Comparison of ENCODE assay signal across 9 cellular contexts in the genomic region with DNA sequence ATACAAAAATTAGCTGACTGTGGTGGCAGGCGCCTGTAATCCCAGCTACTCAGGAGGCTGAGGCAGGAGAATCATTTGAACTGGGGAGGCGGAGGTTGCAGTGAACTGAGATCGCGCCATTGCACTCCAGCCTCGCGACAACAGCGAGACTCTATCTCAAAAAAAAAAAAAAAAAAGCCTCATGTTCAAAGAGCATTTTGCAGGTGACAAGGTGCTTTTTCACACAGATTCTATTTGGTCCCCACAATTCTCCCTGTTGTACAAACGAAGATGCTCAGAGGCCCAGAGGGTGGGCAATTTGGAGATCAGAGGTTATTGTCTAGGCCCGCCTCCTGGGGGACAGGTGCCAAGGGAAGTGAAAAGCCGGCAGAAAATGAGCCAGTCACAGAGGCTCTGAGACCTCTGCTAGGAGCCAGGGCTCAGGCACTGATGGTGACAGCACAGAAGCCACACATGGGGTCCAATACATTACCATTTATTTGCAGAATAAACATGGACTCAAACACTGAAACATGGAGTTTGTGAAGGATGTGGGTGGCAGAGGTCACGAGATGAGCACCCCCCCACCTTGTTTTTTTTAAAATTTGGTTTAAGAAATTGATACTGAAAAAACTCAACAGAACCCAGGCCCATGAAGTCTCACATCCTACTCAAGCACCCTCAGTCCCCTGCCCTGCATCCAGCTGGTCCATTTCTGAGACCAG. TPM values are rescaled to one million over a fixed set of nuclear protein-coding genes. Genes with fewer than 3 reads are reported as not detected.
DNase-seq lines count a peak whose midpoint lies in the region; ATAC-seq and TF ChIP-seq lines count a peak whose summit lies in the region.
"Had no signal": no experiment of that assay in that cellular context is flagged by ENCODE, and none has a peak within 500 bp of the region (broad histone marks: within the 10 kb centered on the region; RNA-seq: fewer than 3 reads in every experiment).

No MANE protein-coding gene starts in this region.

- no peaks in the 10 kb centered on the region for H3K9me2 ChIP-seq in GM23248 (ENCODE audit: insufficient read depth)

- no peaks in the 10 kb centered on the region for H4K20me1 ChIP-seq in GM23248 (ENCODE audit: insufficient read depth)

- H3K27ac Mint-ChIP-seq in CD4-positive, alpha-beta T cell = peak overlapping the region; percentile 91
- H3K27ac Mint-ChIP-seq in activated naive CD4-positive, alpha-beta T cell treated with anti-CD3 and anti-CD28 coated beads, Interleukin-2, amount 10 ng/mL, durations not matched to agents 7 days and 5 days = peak overlapping the region; percentile 93
- H3K27ac Mint-ChIP-seq in naive B cell = no peak overlapping the region

- ATAC-seq in CD4-positive, alpha-beta T cell (ENCODE audit: poor library complexity) = peak; percentile 22
- ATAC-seq in naive B cell (ENCODE audit: low read depth in 2 of 2) = no peak
- ATAC-seq in GM21367 (IDR thresholded peaks at IDR 0.05; ENCODE audit: unreplicated experiment) = no peak

- TF ChIP-seq CTCF in CD4-positive, alpha-beta T cell (IDR thresholded peaks at IDR 0.05) = no peak

- no peak overlapping the region for H3K4me2 ChIP-seq in GM23248 (ENCODE audit: unreplicated experiment)

- H3F3A ChIP-seq in GM23248 (ENCODE audit: insufficient read depth) = no peaks in the 10 kb centered on the region

- H3K27me3 ChIP-seq in CD4-positive, alpha-beta T cell (ENCODE audit: control insufficient read depth, insufficient read depth, low read length) = no peaks in the 10 kb centered on the region
- H3K27me3 ChIP-seq in GM23248 (replicated peaks; ENCODE audit: insufficient read depth) = peaks cover 11% of the 10 kb centered on the region
- H3K27me3 ChIP-seq: pancreas had no signal

- 85 to 87% methylated on average over 11 of the region's 11 CpGs for WGBS in GM23248 (ENCODE audit: low coverage in 1 of 2, low lambda C conversion rate in 2 of 2, missing lambda C conversion rate in 2 of 2), 2 experiments

- CTCF ChIA-PET in CD4-positive, alpha-beta T cell (lab: Charles Lee) = interaction anchor here (1.1 kb wide), 1 partner anchor 11 kb away, joined by 3 read pairs; the partner anchor contains the start of gene TRAPPC14
- CTCF ChIA-PET in activated naive CD4-positive, alpha-beta T cell treated with anti-CD3 and anti-CD28 coated beads, Interleukin-2, amount 10 ng/mL, durations not matched to agents 7 days and 5 days (lab: Charles Lee) = no interaction called here

- no peaks in the 10 kb centered on the region for H3K36me3 ChIP-seq in GM23248 (ENCODE audit: low read depth)
- H3K36me3 ChIP-seq: pancreas had no signal

- peaks cover 60% of the 10 kb centered on the region for H3K4me1 Mint-ChIP-seq in CD4-positive, alpha-beta T cell (ENCODE audit: low read depth)
- peaks cover 71% of the 10 kb centered on the region for H3K4me1 Mint-ChIP-seq in activated naive CD4-positive, alpha-beta T cell treated with anti-CD3 and anti-CD28 coated beads, Interleukin-2, amount 10 ng/mL, durations not matched to agents 7 days and 5 days
- peaks cover 38 to 53% (median 46%) of the 10 kb centered on the region in 3 donors for H3K4me1 Mint-ChIP-seq in naive B cell

- no peaks in the 10 kb centered on the region for H3K4me1 ChIP-seq in GM23248 (ENCODE audit: insufficient read depth)

- H2AFZ ChIP-seq in GM23248 = peak overlapping the region; percentile 90; the same call in 1 of the 2 replicates

- POLR2A ChIA-PET in CD4-positive, alpha-beta T cell (lab: Charles Lee) = interaction anchor here (3.2 to 8.3 kb wide), 4 partner anchors 10 to 260 kb away, joined by 14 to 109 read pairs (median 34); partner anchors contain the start of genes GPC2, LAMTOR4, MEPCE and STAG3

- no peaks in the 10 kb centered on the region for H3K9me3 Mint-ChIP-seq in CD4-positive, alpha-beta T cell
- H3K9me3 Mint-ChIP-seq in activated naive CD4-positive, alpha-beta T cell treated with anti-CD3 and anti-CD28 coated beads, Interleukin-2, amount 10 ng/mL, durations not matched to agents 7 days and 5 days = no peaks in the 10 kb centered on the region
- H3K9me3 Mint-ChIP-seq in naive B cell = no peaks in the 10 kb centered on the region

- H3K36me3 Mint-ChIP-seq in CD4-positive, alpha-beta T cell (ENCODE audit: low read depth) = no peaks in the 10 kb centered on the region
- peaks cover 6% of the 10 kb centered on the region for H3K36me3 Mint-ChIP-seq in activated naive CD4-positive, alpha-beta T cell treated with anti-CD3 and anti-CD28 coated beads, Interleukin-2, amount 10 ng/mL, durations not matched to agents 7 days and 5 days
- H3K36me3 Mint-ChIP-seq in naive B cell = no peaks in the 10 kb centered on the region

- peak overlapping the region; percentile 33 for H3K27ac ChIP-seq in CD4-positive, alpha-beta T cell (ENCODE audit: low read depth, low read length)
- H3K27ac ChIP-seq in GM23248 = no peak overlapping the region
- H3K27ac ChIP-seq: pancreas had no signal

- DNase-seq in CD4-positive, alpha-beta T cell = no peak
- DNase-seq in GM23248 (no peak), naive B cell (no peak), NCI-H2107 (lab: John Stamatoyannopoulos, UW) (no peak), cerebellar nuclear complex (lab: John Stamatoyannopoulos, UW) (no peak)
- peak; percentile 46 for DNase-seq in activated naive CD4-positive, alpha-beta T cell treated with anti-CD3 and anti-CD28 coated beads, Interleukin-2, amount 10 ng/mL, durations not matched to agents 7 days and 5 days
- no peak for DNase-seq in activated effector memory CD4-positive, alpha-beta T cell treated with anti-CD3 and anti-CD28 coated beads, Interleukin-2, amount 50 U/mL, for 16 hours

- H3K9me3 ChIP-seq in CD4-positive, alpha-beta T cell (ENCODE audit: control insufficient read depth, low read length) = no peaks in the 10 kb centered on the region
- H3K9me3 ChIP-seq in GM23248 (ENCODE audit: low read depth) = no peaks in the 10 kb centered on the region
- H3K9me3 ChIP-seq: pancreas had no signal

- no peaks in the 10 kb centered on the region for H3K27me3 Mint-ChIP-seq in CD4-positive, alpha-beta T cell
- peaks cover 42% of the 10 kb centered on the region for H3K27me3 Mint-ChIP-seq in activated naive CD4-positive, alpha-beta T cell treated with anti-CD3 and anti-CD28 coated beads, Interleukin-2, amount 10 ng/mL, durations not matched to agents 7 days and 5 days
- peaks cover 43 to 51% (median 47%) of the 10 kb centered on the region in 3 donors for H3K27me3 Mint-ChIP-seq in naive B cell

- H3K79me2 ChIP-seq in GM23248 (ENCODE audit: insufficient read depth) = no peaks in the 10 kb centered on the region

- no peak overlapping the region for H3K9ac ChIP-seq in GM23248

- in situ Hi-C loops in GM23248 (cut with MboI) = no loop called here

- no peak overlapping the region for H3K4me3 ChIP-seq in GM23248

- H3K4me3 Mint-ChIP-seq in CD4-positive, alpha-beta T cell = peak overlapping the region; percentile 91
- H3K4me3 Mint-ChIP-seq in activated naive CD4-positive, alpha-beta T cell treated with anti-CD3 and anti-CD28 coated beads, Interleukin-2, amount 10 ng/mL, durations not matched to agents 7 days and 5 days = peak overlapping the region; percentile 74
- H3K4me3 Mint-ChIP-seq in naive B cell = peak overlapping the region; percentile 1 to 84 (median 78)

- intact Hi-C loops in CD4-positive, alpha-beta T cell (cut with DNase I, micrococcal nuclease) = loop anchor here in 1 of 2 experiments (10.0 kb wide), 1 partner anchor 46 kb away; the partner anchor contains the start of gene PVRIG

RNA-seq across cellular contexts. Expression of gene GAL3ST4, which starts 0.9 kb away (rescaled TPM):
- 10 to 100 TPM; 12.7 to 13.2 TPM for total RNA-seq in CD4-positive, alpha-beta T cell
- total RNA-seq in GM23248 (2014; rRNA removed; shearing (Covaris generic)) = 0.51 and 1.6 TPM in 2 replicates
- polyA plus RNA-seq in GM23248 (2016; fragmentation: Nextera tagmentation; extraction: Ambion mirVana) = 1.5 TPM in 2 replicates
- polyA plus RNA-seq in naive B cell (ENCODE audit: low read depth in 6 of 6) = under 1 TPM in 5 of 6 donors, not detected in 1; 0.13 to 0.40 (median 0.23) TPM

RNA-seq across cellular contexts. Expression of gene GPC2, which starts 7.9 kb away (rescaled TPM):
- 10 to 100 TPM; 16.4 to 18.7 TPM for total RNA-seq in CD4-positive, alpha-beta T cell
- total RNA-seq in GM23248 (2014; rRNA removed; shearing (Covaris generic)) = 0.22 and 1.0 TPM in 2 replicates
- polyA plus RNA-seq in GM23248 (2016; fragmentation: Nextera tagmentation; extraction: Ambion mirVana) (0.16 TPM in 1 of 2 replicates, not detected in the other), naive B cell (ENCODE audit: low read depth in 6 of 6) (under 1 TPM in 4 of 6 donors, not detected in 2; 0.18 to 0.84 (median 0.28) TPM)

RNA-seq across cellular contexts. Expression of gene STAG3, which starts 8.4 kb away (rescaled TPM):
- total RNA-seq in CD4-positive, alpha-beta T cell = 1 to 10 TPM; 4.0 to 5.5 TPM
- total RNA-seq in GM23248 (2014; rRNA removed; shearing (Covaris generic)) = 0.97 TPM in 1 of 2 replicates, not detected in the other
- polyA plus RNA-seq in GM23248 (2016; fragmentation: Nextera tagmentation; extraction: Ambion mirVana) = 0.65 and 1.1 TPM in 2 replicates
- polyA plus RNA-seq in naive B cell (ENCODE audit: low read depth in 6 of 6) = 100 to 1,000 TPM in 5 of 6 donors, 10 to 100 TPM in 1; 97.1 to 221 (median 129) TPM

RNA-seq across cellular contexts. Expression of gene TRAPPC14, which starts 10.8 kb away (rescaled TPM):
- total RNA-seq in CD4-positive, alpha-beta T cell = 10 to 100 TPM; 37.9 to 42.6 TPM
- total RNA-seq in GM23248 (2014; rRNA removed; shearing (Covaris generic)) = 7.0 and 11.8 TPM in 2 replicates
- polyA plus RNA-seq in GM23248 (2016; fragmentation: Nextera tagmentation; extraction: Ambion mirVana) (5.1 and 5.8 TPM in 2 replicates), naive B cell (ENCODE audit: low read depth in 6 of 6) (1 to 10 TPM; 2.0 to 9.1 (median 3.3) TPM)

RNA-seq across cellular contexts. Expression of gene LAMTOR4, which starts 20.6 kb away (rescaled TPM):
- 100 to 1,000 TPM; 107 to 125 TPM for total RNA-seq in CD4-positive, alpha-beta T cell
- total RNA-seq in GM23248 (2014; rRNA removed; shearing (Covaris generic)) = 49.4 and 54.0 TPM in 2 replicates
- 92.2 and 96.7 TPM in 2 replicates for polyA plus RNA-seq in GM23248 (2016; fragmentation: Nextera tagmentation; extraction: Ambion mirVana)
- polyA plus RNA-seq in naive B cell (ENCODE audit: low read depth in 6 of 6) = 100 to 1,000 TPM; 407 to 579 (median 480) TPM

Comparison
In these comparisons a context has a peak if more than half of its experiments do, and no peak if none do; other contexts are left out.
1. H3K27ac Mint-ChIP-seq: peak in CD4-positive, alpha-beta T cell (single experiment) and activated naive CD4-positive, alpha-beta T cell treated with anti-CD3 and anti-CD28 coated beads, Interleukin-2, amount 10 ng/mL, durations not matched to agents 7 days and 5 days (single experiment); none in naive B cell (0 of 6).
2. Peak in every context shown above with its lines, with median percentiles within 50 percentile points of each other: H3K4me3 Mint-ChIP-seq.